Comparison of ENCODE assay signal across 1 cellular context in genomic region chr7:131498237-131498885, GRCh38.
TF ChIP-seq lines count a peak whose summit lies in the region.

No MANE protein-coding gene starts in this region.

TF ChIP-seq in liver, 16 proteins besides CTCF, POLR2A, EP300 and RAD21:
- TF ChIP-seq REST (IDR thresholded peaks at IDR 0.05) (peak; percentile 45), SP1 (IDR thresholded peaks at IDR 0.05) (peak; percentile 69), RXRA (IDR thresholded peaks at IDR 0.05) (peak; percentile 75 to 76), HNF4G (IDR thresholded peaks at IDR 0.05) (peak; percentile 30), YY1 (IDR thresholded peaks at IDR 0.05) (peak; percentile 86), TAF1 (conservative IDR thresholded peaks at IDR 0.05) (no peak), FOXA1 (IDR thresholded peaks at IDR 0.05) (no peak), ZBTB33 (IDR thresholded peaks at IDR 0.05) (peak; percentile 64), FOXA2 (IDR thresholded peaks at IDR 0.05) (peak; percentile 80), MAX (IDR thresholded peaks at IDR 0.05) (peak; percentile 79), ATF3 (IDR thresholded peaks at IDR 0.05) (peak; percentile 41), HNF4A (conservative IDR thresholded peaks at IDR 0.05) (peak; percentile 78 to 81), NR2F2 (IDR thresholded peaks at IDR 0.05) (no peak), EGR1 (IDR thresholded peaks at IDR 0.05; ENCODE audit: low read depth in 2 of 2) (no peak), GABPA (IDR thresholded peaks at IDR 0.05 in 1 of 2, conservative IDR thresholded peaks at IDR 0.05 in 1 of 2) (no peak), JUND (IDR thresholded peaks at IDR 0.05) (peak; percentile 75 to 87)
